ENCODE assay signal across 8 cellular contexts in the genomic region with DNA sequence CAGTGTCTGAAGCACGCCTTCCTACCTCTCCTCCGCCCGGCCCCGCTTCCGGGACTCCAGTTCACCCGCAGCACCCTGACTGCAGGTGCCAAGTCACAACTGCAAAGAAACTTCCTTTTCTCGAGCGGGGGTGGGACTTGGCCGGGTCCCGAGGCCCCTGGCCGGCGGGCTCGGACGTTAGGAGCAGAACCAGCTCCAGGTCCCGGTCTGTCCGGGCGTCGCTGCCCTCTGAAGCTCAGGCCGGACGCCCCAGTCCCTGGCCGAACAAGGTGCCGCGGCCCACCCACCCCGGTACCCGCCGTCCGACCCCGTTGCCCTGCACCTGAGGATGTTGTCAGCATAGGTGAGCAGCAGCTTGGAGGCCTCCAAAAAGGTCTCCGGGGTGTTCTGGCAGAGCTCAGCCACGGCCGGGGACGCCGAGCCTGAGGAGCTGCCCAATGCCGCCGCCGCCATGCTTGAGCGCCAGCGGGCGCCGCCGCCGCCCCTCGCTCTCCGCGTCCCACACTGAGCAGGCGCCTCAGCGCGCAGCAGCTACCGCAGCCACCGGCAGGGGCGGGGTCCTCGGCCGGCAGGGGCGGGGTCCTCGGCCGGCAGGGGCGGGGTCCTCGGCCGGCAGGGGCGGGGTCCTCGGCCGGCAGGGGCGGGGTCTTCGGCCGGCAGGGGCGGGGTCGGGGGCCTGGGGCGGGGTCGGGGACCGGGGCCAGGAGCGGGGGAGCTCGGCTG. TPM values are rescaled to one million over a fixed set of nuclear protein-coding genes. Genes with fewer than 3 reads are reported as not detected.
DNase-seq lines count a peak whose midpoint lies in the region; ATAC-seq and TF ChIP-seq lines count a peak whose summit lies in the region.

NGLY1 (minus strand) TSS at position 506 of the 723 bp plus-strand sequence; CDS start at position 453, 53 bp downstream.

- H3K79me2 ChIP-seq in PC-9 (ENCODE audit: low read depth) = peaks cover 37% of the 10 kb centered on the region

- no peak for TF ChIP-seq CTCF in PC-9 (conservative IDR thresholded peaks at IDR 0.05)

- POLR2A ChIA-PET in PC-9 (lab: Charles Lee; ENCODE audit: unreplicated experiment) = interaction anchor here (0.5 to 0.8 kb wide), 6 partner anchors 10 to 1262 kb away, joined by 3 to 5 read pairs (median 4); no protein-coding TSS in a partner anchor

- H3K4me3 ChIP-seq in PC-9 = peak within 1 kb of the TSS; percentile 82
- H3K4me3 ChIP-seq in mucosa of stomach (ENCODE audit: low read length) = peak within 1 kb of the TSS; percentile 81

- H4K20me1 ChIP-seq in PC-9 (ENCODE audit: insufficient read depth) = no peaks in the 10 kb centered on the region

- CTCF ChIA-PET in PC-9 (lab: Charles Lee) = interaction anchor here (0.8 kb wide), 1 partner anchor 178 kb away, joined by 5 read pairs; no protein-coding TSS in a partner anchor

- DNase-seq in COLO829 (ENCODE audit: low spot score) (peak; percentile 96), HS-27A (ENCODE audit: low read depth) (peak; percentile 51), PC-9 (peak; percentile 52 to 81), activated T-cell treated with anti-CD3 and anti-CD28 coated beads for 48 hours (ENCODE audit: low read depth) (peak; percentile 84), erythroblast (lab: John Stamatoyannopoulos, UW) (peak; percentile 88 to 91)
- peak; percentile 85 for DNase-seq in stimulated activated CD8-positive, alpha-beta memory T cell treated with anti-CD3 and anti-CD28 coated beads, Interleukin-4, amount 100 ng/mL, for 48 hours

- no TSS peak for BruUV-seq in PC-9 (replicated peaks; lab: Mats Ljungman, UMichigan)

- peak; percentile 65 for ATAC-seq in GM19468 (IDR thresholded peaks at IDR 0.05; ENCODE audit: extremely low read depth, unreplicated experiment)

- peak within 1 kb of the TSS; percentile 42 for H3K27ac ChIP-seq in PC-9

- peaks cover 24% of the 10 kb centered on the region for H3K4me1 ChIP-seq in PC-9 (replicated peaks; ENCODE audit: insufficient read depth)
- peaks cover 10% of the 10 kb centered on the region for H3K4me1 ChIP-seq in mucosa of stomach (ENCODE audit: control insufficient read depth, insufficient read depth, low read length)

- H3K9me3 ChIP-seq in PC-9 (ENCODE audit: insufficient read depth, low read depth) (no peaks in the 10 kb centered on the region), mucosa of stomach (ENCODE audit: control insufficient read depth, low read length) (no peaks in the 10 kb centered on the region)

- H3K27me3 ChIP-seq in PC-9 (ENCODE audit: insufficient read depth, low read depth) = no peaks in the 10 kb centered on the region
- H3K27me3 ChIP-seq in mucosa of stomach (ENCODE audit: control insufficient read depth, insufficient read depth, low read length) = no peaks in the 10 kb centered on the region

- peak within 1 kb of the TSS; percentile 89 for H3K4me2 ChIP-seq in PC-9

- H3F3A ChIP-seq in PC-9 (ENCODE audit: insufficient read depth, low read depth) = peaks cover 4% of the 10 kb centered on the region; the same call in 1 of the 2 replicates

- peak within 1 kb of the TSS; percentile 81 for H3K9ac ChIP-seq in mucosa of stomach (ENCODE audit: low read length)

- H3K36me3 ChIP-seq in PC-9 (ENCODE audit: low read depth) (peaks cover 5% of the 10 kb centered on the region), mucosa of stomach (ENCODE audit: control insufficient read depth, insufficient read depth, low read length) (no peaks in the 10 kb centered on the region)

- peak within 1 kb of the TSS; percentile 96 for H2AFZ ChIP-seq in PC-9

- no peaks in the 10 kb centered on the region for H3K9me2 ChIP-seq in PC-9 (ENCODE audit: insufficient read depth)

- TF ChIP-seq POLR2A in erythroblast (IDR thresholded peaks at IDR 0.05; ENCODE audit: low read length) = peak; percentile 80

- intact Hi-C loops in PC-9 (cut with micrococcal nuclease; ENCODE audit: unreplicated experiment) = loop anchor here (2.0 to 5.0 kb wide), 2 partner anchors 74 to 118 kb away; partner anchors contain the start of gene TOP2B

RNA-seq across cellular contexts. Expression of gene NGLY1, which starts in this region (rescaled TPM):
- total RNA-seq in PC-9 (2021) = 26.3 and 29.4 TPM in 2 replicates

Comparison
In these comparisons a context has a peak if more than half of its experiments do, and no peak if none do; other contexts are left out.
1. Peak in every context shown above with its lines: DNase-seq, ATAC-seq, H3K4me3 ChIP-seq and H3K27ac ChIP-seq.